Comparison of ENCODE assay signal across 21 cellular contexts in the genomic region with DNA sequence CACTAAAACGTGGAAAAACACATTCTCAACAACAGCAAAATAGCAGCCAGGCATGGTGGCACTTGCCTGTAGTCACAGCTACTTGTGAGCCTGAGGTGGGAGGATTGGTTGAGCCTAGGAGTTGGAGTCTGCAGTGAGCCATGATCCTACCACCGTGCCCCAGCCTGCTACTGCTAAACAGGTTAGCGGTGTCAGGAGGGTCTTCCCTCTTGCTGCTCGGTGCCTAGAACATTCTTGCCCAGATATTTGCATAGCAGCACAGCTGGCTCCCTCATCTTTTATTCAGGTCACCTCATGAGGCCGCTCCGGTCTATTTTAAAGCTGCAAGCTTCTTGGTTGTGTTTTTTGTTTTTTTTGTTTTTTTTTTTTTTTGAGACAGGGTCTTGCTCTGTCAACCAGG. TPM values are rescaled to one million over a fixed set of nuclear protein-coding genes. Genes with fewer than 3 reads are reported as not detected.
DNase-seq lines count a peak whose midpoint lies in the region; ATAC-seq and TF ChIP-seq lines count a peak whose summit lies in the region.
"Had no signal": no experiment of that assay in that cellular context is flagged by ENCODE, and none has a peak within 500 bp of the region (broad histone marks: within the 10 kb centered on the region; RNA-seq: fewer than 3 reads in every experiment).

No MANE protein-coding gene starts in this region.

- peak overlapping the region; percentile 16 to 97 (median 80) for H3K4me3 Mint-ChIP-seq in IgD-negative memory B cell
- H3K4me3 Mint-ChIP-seq in naive thymus-derived CD8-positive, alpha-beta T cell = peak overlapping the region in 4 of 10 donors; percentile 12 to 56 (median 30)
- no peak overlapping the region for H3K4me3 Mint-ChIP-seq in activated naive CD4-positive, alpha-beta T cell treated with anti-CD3 and anti-CD28 coated beads, Interleukin-2, amount 10 ng/mL, durations not matched to agents 7 days and 5 days
- H3K4me3 Mint-ChIP-seq: CD14-positive monocyte had no signal

- peaks cover 4% of the 10 kb centered on the region for H3K36me3 ChIP-seq in GM06990 (ENCODE audit: control insufficient read depth, insufficient read depth, low read length)
- H3K36me3 ChIP-seq in breast epithelium = no peaks in the 10 kb centered on the region
- peaks cover 7% of the 10 kb centered on the region; the same call in 1 of the 2 replicates for H3K36me3 ChIP-seq in GM23248 (ENCODE audit: low read depth)

- H3K79me2 ChIP-seq in GM23248 (ENCODE audit: insufficient read depth) = peaks cover 79% of the 10 kb centered on the region

- CTCF ChIA-PET in activated naive CD4-positive, alpha-beta T cell treated with anti-CD3 and anti-CD28 coated beads, Interleukin-2, amount 10 ng/mL, durations not matched to agents 7 days and 5 days (lab: Charles Lee) = no interaction called here
- CTCF ChIA-PET in HEK293T (lab: Yijun Ruan, JAX) = no interaction called here

- peaks cover 13 to 36% (median 33%) of the 10 kb centered on the region in 3 donors for H3K4me1 Mint-ChIP-seq in IgD-negative memory B cell
- peaks cover 29 to 56% (median 53%) of the 10 kb centered on the region in 4 donors for H3K4me1 Mint-ChIP-seq in naive thymus-derived CD8-positive, alpha-beta T cell
- peaks cover 26% of the 10 kb centered on the region for H3K4me1 Mint-ChIP-seq in activated naive CD4-positive, alpha-beta T cell treated with anti-CD3 and anti-CD28 coated beads, Interleukin-2, amount 10 ng/mL, durations not matched to agents 7 days and 5 days

- TF ChIP-seq CTCF in GM06990 (IDR thresholded peaks at IDR 0.05; ENCODE audit: insufficient read depth, low read length, poor library complexity, severe bottlenecking) (no peak), breast epithelium (IDR thresholded peaks at IDR 0.05) (no peak)

- no peak overlapping the region for H3K4me2 ChIP-seq in GM23248 (ENCODE audit: unreplicated experiment)

- POLR2A ChIA-PET in naive thymus-derived CD8-positive, alpha-beta T cell (lab: Charles Lee) = interaction anchor here (0.6 to 3.4 kb wide), 2 partner anchors 41 to 83 kb away, joined by 3 to 16 read pairs; no protein-coding TSS in a partner anchor
- POLR2A ChIA-PET in HEK293T (lab: Yijun Ruan, JAX) = interaction anchor here (0.6 kb wide), 1 partner anchor 254 kb away, joined by 3 read pairs; no protein-coding TSS in a partner anchor

- DNase-seq in GM06990 (ENCODE audit: extremely low read depth, insufficient read length) (peak; percentile 37), breast epithelium (ENCODE audit: low spot score in 2 of 2) (no peak), GM23248 (no peak), HEK293T (ENCODE audit: extremely low spot score) (no peak)
- no peak for DNase-seq in naive thymus-derived CD8-positive, alpha-beta T cell
- no peak for DNase-seq in activated naive CD4-positive, alpha-beta T cell treated with anti-CD3 and anti-CD28 coated beads, Interleukin-2, amount 10 ng/mL, durations not matched to agents 7 days and 5 days
- DNase-seq: activated CD4-positive, alpha-beta T cell treated with anti-CD3 and anti-CD28 coated beads, Interleukin-2, amount 50 U/mL, for 48 hours; amygdala; caudate nucleus; NCI-H1105 treated with DMSO at 0.1 percent for 48 hours; NCI-H2081 treated with DMSO at 0.1 percent for 48 hours; NCI-H446 treated with DMSO at 0.1 percent for 48 hours; psoas muscle; stimulated activated CD4-positive, alpha-beta T cell treated with anti-CD3 and anti-CD28 coated beads, Interleukin-1b, Interleukin-23, amount 100 ng/mL, for 48 hours; WERI-Rb-1 had no signal

- peaks cover 9 to 13% of the 10 kb centered on the region in 2 donors for H3K9me3 ChIP-seq in breast epithelium
- H3K9me3 ChIP-seq in GM23248 (ENCODE audit: low read depth) = no peaks in the 10 kb centered on the region

- no peak overlapping the region for H3K9ac ChIP-seq in GM23248

- H3K9me2 ChIP-seq in GM23248 (ENCODE audit: insufficient read depth) = no peaks in the 10 kb centered on the region

- H3K9me3 Mint-ChIP-seq in IgD-negative memory B cell = peaks cover 0 to 7% (median 2%) of the 10 kb centered on the region in 3 donors
- H3K9me3 Mint-ChIP-seq in naive thymus-derived CD8-positive, alpha-beta T cell = peaks cover 0 to 15% (median 1%) of the 10 kb centered on the region in 9 donors
- H3K9me3 Mint-ChIP-seq in activated naive CD4-positive, alpha-beta T cell treated with anti-CD3 and anti-CD28 coated beads, Interleukin-2, amount 10 ng/mL, durations not matched to agents 7 days and 5 days = peaks cover 12% of the 10 kb centered on the region

- intact Hi-C loops in breast epithelium (cut with DNase I; ENCODE audit: low total_unique reads) = no loop called here

- H3K4me3 ChIP-seq in GM06990 (replicated peaks; ENCODE audit: low read depth, low read length) (no peak overlapping the region; the same call in 1 of the 2 replicates), breast epithelium (no peak overlapping the region), GM23248 (no peak overlapping the region)
- H3K4me3 ChIP-seq: psoas muscle, skin epidermis had no signal

- no peaks in the 10 kb centered on the region for H3K27me3 Mint-ChIP-seq in IgD-negative memory B cell
- H3K27me3 Mint-ChIP-seq in naive thymus-derived CD8-positive, alpha-beta T cell = no peaks in the 10 kb centered on the region
- H3K27me3 Mint-ChIP-seq in activated naive CD4-positive, alpha-beta T cell treated with anti-CD3 and anti-CD28 coated beads, Interleukin-2, amount 10 ng/mL, durations not matched to agents 7 days and 5 days = no peaks in the 10 kb centered on the region

- no peak for ATAC-seq in naive thymus-derived CD8-positive, alpha-beta T cell
- ATAC-seq: HepG2, psoas muscle had no signal

- peaks cover 19% of the 10 kb centered on the region for H3F3A ChIP-seq in GM23248 (ENCODE audit: insufficient read depth)

- WGBS in GM23248 (ENCODE audit: low coverage in 1 of 2, low lambda C conversion rate in 2 of 2, missing lambda C conversion rate in 2 of 2), 2 experiments = 66 to 69% methylated on average over 6 of the region's 6 CpGs

- H4K20me1 ChIP-seq in GM23248 (ENCODE audit: insufficient read depth) = no peaks in the 10 kb centered on the region

- H3K36me3 Mint-ChIP-seq in IgD-negative memory B cell = peaks cover 10% of the 10 kb centered on the region
- peaks cover 6 to 19% (median 11%) of the 10 kb centered on the region in 3 donors for H3K36me3 Mint-ChIP-seq in naive thymus-derived CD8-positive, alpha-beta T cell
- peaks cover 20% of the 10 kb centered on the region for H3K36me3 Mint-ChIP-seq in activated naive CD4-positive, alpha-beta T cell treated with anti-CD3 and anti-CD28 coated beads, Interleukin-2, amount 10 ng/mL, durations not matched to agents 7 days and 5 days

- in situ Hi-C loops in GM23248 (cut with MboI) = no loop called here

- H3K27ac Mint-ChIP-seq in IgD-negative memory B cell = peak overlapping the region; percentile 77 to 88 (median 83)
- peak overlapping the region in 6 of 10 donors; percentile 34 to 87 (median 74) for H3K27ac Mint-ChIP-seq in naive thymus-derived CD8-positive, alpha-beta T cell
- no peak overlapping the region for H3K27ac Mint-ChIP-seq in activated naive CD4-positive, alpha-beta T cell treated with anti-CD3 and anti-CD28 coated beads, Interleukin-2, amount 10 ng/mL, durations not matched to agents 7 days and 5 days

- no peaks in the 10 kb centered on the region for H3K27me3 ChIP-seq in GM06990 (replicated peaks; ENCODE audit: control insufficient read depth, insufficient read depth, low read length)
- H3K27me3 ChIP-seq in breast epithelium = no peaks in the 10 kb centered on the region
- H3K27me3 ChIP-seq in GM23248 (replicated peaks; ENCODE audit: insufficient read depth) = no peaks in the 10 kb centered on the region

- H3K27ac ChIP-seq in angular gyrus (ENCODE audit: low read depth, low read length) (peak overlapping the region; percentile 62), breast epithelium (no peak overlapping the region), GM23248 (no peak overlapping the region)
- H3K27ac ChIP-seq: HL-60, psoas muscle, WERI-Rb-1 had no signal

- H2AFZ ChIP-seq in GM23248 = no peak overlapping the region

- H3K4me1 ChIP-seq in breast epithelium (no peaks in the 10 kb centered on the region), GM23248 (ENCODE audit: insufficient read depth) (0 out of 2 replicates have a peak, but pooled peaks cover 5% of the 10 kb centered on the region)

- TF ChIP-seq POLR2A in breast epithelium (IDR thresholded peaks at IDR 0.05) = no peak

TF ChIP-seq in HEK293T, 16 proteins besides CTCF, POLR2A, EP300 and RAD21:
- TF ChIP-seq ZNF384 (IDR thresholded peaks at IDR 0.05) (no peak), TARDBP (IDR thresholded peaks at IDR 0.05) (no peak), CTBP1 (IDR thresholded peaks at IDR 0.05; ENCODE audit: borderline replicate concordance) (no peak), HDGF (IDR thresholded peaks at IDR 0.05; ENCODE audit: borderline replicate concordance) (no peak), SP1 (IDR thresholded peaks at IDR 0.05) (no peak), SUZ12 (IDR thresholded peaks at IDR 0.05) (no peak), LEF1 (IDR thresholded peaks at IDR 0.05; ENCODE audit: borderline replicate concordance) (no peak), BHLHE40 (IDR thresholded peaks at IDR 0.05; ENCODE audit: borderline replicate concordance) (no peak), FOXA1 (IDR thresholded peaks at IDR 0.05) (no peak)

RNA-seq across cellular contexts. Expression of a gene that starts 2.9 kb away (rescaled TPM):
- 26.8 TPM for polyA plus RNA-seq in IgD-negative memory B cell
- 10 to 100 TPM; 24.6 to 27.5 TPM for total RNA-seq in naive thymus-derived CD8-positive, alpha-beta T cell
- polyA plus RNA-seq in naive thymus-derived CD8-positive, alpha-beta T cell = 10 to 100 TPM; 17.5 to 23.0 (median 21.6) TPM
- total RNA-seq in breast epithelium = 10 to 100 TPM; 33.4 to 44.9 (median 34.9) TPM
- total RNA-seq in GM23248 (2014; rRNA removed; shearing (Covaris generic)) = 70.8 and 71.5 TPM in 2 replicates
- polyA plus RNA-seq in GM23248 (2016; fragmentation: Nextera tagmentation; extraction: Ambion mirVana) = 64.5 and 68.2 TPM in 2 replicates
